In genomic region chr6:34888874-34889555, GRCh38 we compare ENCODE assay signal across 8 cellular contexts. TPM values are rescaled to one million over a fixed set of nuclear protein-coding genes. Genes with fewer than 3 reads are reported as not detected.
DNase-seq lines count a peak whose midpoint lies in the region; ATAC-seq lines count a peak whose summit lies in the region.

Gene ANKS1A, plus strand, starts transcription at chr6:34889255. Its CDS starts 148 bp downstream, at chr6:34889403.

- ATAC-seq in HG03439 (IDR thresholded peaks at IDR 0.05; ENCODE audit: unreplicated experiment) = peak; percentile 59

- in situ Hi-C loops in endometrial microvascular endothelial cells (cut with HindIII; ENCODE audit: inconsistent ontology term, low pct_unique_long_range_greater_than_20kb, low sequenced_read_pairs) = no loop called here

- DNase-seq in NCI-H1417 (lab: John Stamatoyannopoulos, UW) (peak; percentile 87 to 91 (median 88)), NCI-H1417 treated with DMSO at 0.1 percent for 48 hours (lab: John Stamatoyannopoulos, UW) (no peak), NK-92 (lab: John Stamatoyannopoulos, UW; ENCODE audit: unreplicated experiment) (peak; percentile 46), middle frontal gyrus (ENCODE audit: extremely low spot score, low spot score) (peak; percentile 61)
- peak; percentile 78 for DNase-seq in activated CD8-positive, alpha-beta memory T cell treated with anti-CD3 and anti-CD28 coated beads, Interleukin-2, amount 50 U/mL, for 24 hours (ENCODE audit: extremely low read depth)
- peak; percentile 82 to 84 for DNase-seq in stimulated activated CD8-positive, alpha-beta memory T cell treated with anti-CD3 and anti-CD28 coated beads, Interleukin-15, amount 100 ng/mL, for 48 hours (ENCODE audit: low read depth in 2 of 2)

RNA-seq across cellular contexts. Expression of gene ANKS1A, which starts in this region (rescaled TPM):
- total RNA-seq in endometrial microvascular endothelial cells (ENCODE audit: inconsistent ontology term) = 12.5 TPM
